In genomic region chr3:107679911-107680310, GRCh38 we compare ENCODE assay signal across 14 cellular contexts.
"Had no signal": no experiment of that assay in that cellular context is flagged by ENCODE, and none has a peak within 500 bp of the region (broad histone marks: within the 10 kb centered on the region; RNA-seq: fewer than 3 reads in every experiment).

No MANE protein-coding gene starts in this region.

- H3K9me3 Mint-ChIP-seq: activated naive CD4-positive, alpha-beta T cell treated with anti-CD3 and anti-CD28 coated beads, Interleukin-2, amount 10 ng/mL, durations not matched to agents 7 days and 5 days had no signal

- H3K4me1 ChIP-seq: colonic mucosa had no signal

- H3K36me3 ChIP-seq: colonic mucosa, sigmoid colon had no signal

- H3K4me3 ChIP-seq: colonic mucosa, psoas muscle, sigmoid colon had no signal

- ATAC-seq: activated CD4-positive, CD25-positive, alpha-beta regulatory T cell treated with anti-CD3 and anti-CD28 coated beads, Interleukin-2, amount 50 U/mL, for 24 hours; foreskin keratinocyte; psoas muscle had no signal

- H3K27ac Mint-ChIP-seq: activated naive CD4-positive, alpha-beta T cell treated with anti-CD3 and anti-CD28 coated beads, Interleukin-2, amount 10 ng/mL, durations not matched to agents 7 days and 5 days; activated T-helper 2 cell treated with anti-CD3 and anti-CD28 coated beads, Interferon-gamma antibody, Interleukin-2, Interleukin-4, amounts not matched to agents 10 μg/mL and 5 μg/mL and 100 μg/mL, durations not matched to agents 14 hours and 24 hours and 36 hours; T-helper 2 cell treated with Interferon-gamma antibody and Interleukin-4, amounts not matched to agents 5 μg/mL and 100 μg/mL, for 36 hours had no signal

- H3K36me3 Mint-ChIP-seq: activated naive CD4-positive, alpha-beta T cell treated with anti-CD3 and anti-CD28 coated beads, Interleukin-2, amount 10 ng/mL, durations not matched to agents 7 days and 5 days had no signal

- H3K9me3 ChIP-seq: colonic mucosa, psoas muscle, sigmoid colon had no signal

- H3K4me3 Mint-ChIP-seq: activated naive CD4-positive, alpha-beta T cell treated with anti-CD3 and anti-CD28 coated beads, Interleukin-2, amount 10 ng/mL, durations not matched to agents 7 days and 5 days; T-helper 2 cell treated with Interferon-gamma antibody and Interleukin-4, amounts not matched to agents 5 μg/mL and 100 μg/mL, for 36 hours had no signal

- DNase-seq: activated naive CD4-positive, alpha-beta T cell treated with anti-CD3 and anti-CD28 coated beads, Interleukin-2, amount 10 ng/mL, durations not matched to agents 7 days and 5 days; activated T-cell treated with anti-CD3 and anti-CD28 coated beads for 4 hours; caudate nucleus; colonic mucosa; effector CD8-positive, alpha-beta T cell; foreskin keratinocyte; glutamatergic neuron; kidney glomerular epithelial cell; psoas muscle; sigmoid colon; stimulated activated CD4-positive, alpha-beta T cell treated with anti-CD3 and anti-CD28 coated beads, Interleukin-1b, Interleukin-23, amount 100 ng/mL, for 48 hours had no signal

- H3K27me3 ChIP-seq: colonic mucosa, foreskin keratinocyte, sigmoid colon had no signal

- H3K27ac ChIP-seq: colonic mucosa, foreskin keratinocyte, psoas muscle, sigmoid colon had no signal

- H3K27me3 Mint-ChIP-seq: activated naive CD4-positive, alpha-beta T cell treated with anti-CD3 and anti-CD28 coated beads, Interleukin-2, amount 10 ng/mL, durations not matched to agents 7 days and 5 days had no signal
